ENCODE assay signal across 10 cellular contexts in genomic region chr7:143492043-143492471, GRCh38. TPM values are rescaled to one million over a fixed set of nuclear protein-coding genes. Genes with fewer than 3 reads are reported as not detected.
DNase-seq lines count a peak whose midpoint lies in the region; ATAC-seq lines count a peak whose summit lies in the region.
"Had no signal": no experiment of that assay in that cellular context is flagged by ENCODE, and none has a peak within 500 bp of the region (broad histone marks: within the 10 kb centered on the region; RNA-seq: fewer than 3 reads in every experiment).

No MANE protein-coding gene starts in this region.

- no peak for ATAC-seq in GM21423 (IDR thresholded peaks at IDR 0.05; ENCODE audit: unreplicated experiment)

- H3K27me3 ChIP-seq in HUES6 (ENCODE audit: control insufficient read depth, insufficient read depth, low read length): no peaks in the 10 kb centered on the region

- H3K9me3 ChIP-seq in HUES6 (ENCODE audit: control insufficient read depth, insufficient read depth, low read depth, low read length): no peaks in the 10 kb centered on the region

- peak overlapping the region; percentile 8; the same call in 1 of the 2 replicates for H3K27ac ChIP-seq in HUES6 (ENCODE audit: low read depth, low read length)

- no peak overlapping the region for H3K9ac ChIP-seq in HUES6 (ENCODE audit: low read length)

- DNase-seq in CD1c-positive myeloid dendritic cell (ENCODE audit: extremely low spot score) (peak; percentile 46), brain pericyte (ENCODE audit: low read depth, low spot score) (peak; percentile 46), myocyte (ENCODE audit: low read depth) (peak; percentile 47), DMS79 (lab: John Stamatoyannopoulos, UW) (no peak), NCI-H2107 (lab: John Stamatoyannopoulos, UW) (no peak)
- DNase-seq in stimulated activated CD4-positive, alpha-beta T cell treated with anti-CD3 and anti-CD28 coated beads, Interleukin-4, amount 100 ng/mL, for 1 hour: no peak

- H3K4me3 ChIP-seq in HUES6 (ENCODE audit: low read depth, low read length): no peak overlapping the region

- peaks cover 4% of the 10 kb centered on the region for H3K4me1 ChIP-seq in HUES6 (ENCODE audit: control insufficient read depth, insufficient read depth, low read length)

- H3K36me3 ChIP-seq in HUES6 (ENCODE audit: control insufficient read depth, insufficient read depth, low read length): no peaks in the 10 kb centered on the region

RNA-seq across cellular contexts. Expression of gene TAS2R41, which starts 14.4 kb away (rescaled TPM):
- total RNA-seq in myocyte: not detected in 2 replicates
- not detected for polyA plus RNA-seq in myocyte (2012)
- polyA plus RNA-seq: esophagus, neural cell had no signal

RNA-seq across cellular contexts. Expression of gene TAS2R60, which starts 48.8 kb away (rescaled TPM):
- not detected in 2 replicates for total RNA-seq in myocyte
- polyA plus RNA-seq in myocyte (2012): not detected
- polyA plus RNA-seq: esophagus, neural cell had no signal

Comparison
In these comparisons a context has a peak if more than half of its experiments do, and no peak if none do; other contexts are left out.
1. DNase-seq: peak in CD1c-positive myeloid dendritic cell (single experiment), brain pericyte (single experiment) and myocyte (single experiment); none in DMS79 (single experiment), stimulated activated CD4-positive, alpha-beta T cell treated with anti-CD3 and anti-CD28 coated beads, Interleukin-4, amount 100 ng/mL, for 1 hour (single experiment) and NCI-H2107 (single experiment).